Comparison of ENCODE assay signal across 20 cellular contexts in genomic region chr6:165939601-165940290, GRCh38.
"Had no signal": no experiment of that assay in that cellular context is flagged by ENCODE, and none has a peak within 500 bp of the region (broad histone marks: within the 10 kb centered on the region; RNA-seq: fewer than 3 reads in every experiment).

No MANE protein-coding gene starts in this region.

- H3K36me3 ChIP-seq: esophagus squamous epithelium, left ventricle myocardium inferior, lower lobe of right lung, right lobe of liver, stomach, thoracic aorta, transverse colon had no signal

- H3K27ac ChIP-seq: epithelial cell of prostate, esophagus squamous epithelium, left ventricle myocardium inferior, lower lobe of right lung, psoas muscle, right lobe of liver, stomach, thoracic aorta, transverse colon had no signal

- H3K9me3 ChIP-seq: esophagus squamous epithelium, lower lobe of right lung, psoas muscle, right lobe of liver, stomach, thoracic aorta, transverse colon had no signal

- H3K27me3 ChIP-seq: esophagus squamous epithelium, right lobe of liver, stomach, transverse colon had no signal

- H3K4me1 ChIP-seq: esophagus squamous epithelium, left ventricle myocardium inferior, lower lobe of right lung, psoas muscle, right lobe of liver, stomach, transverse colon had no signal

- DNase-seq: effector memory CD4-positive, alpha-beta T cell; esophagus squamous epithelium; foreskin fibroblast; kidney; left cardiac atrium; left ventricle myocardium inferior; lower lobe of right lung; natural killer cell; psoas muscle; retina; right lobe of liver; stimulated activated CD4-positive, alpha-beta T cell treated with anti-CD3 and anti-CD28 coated beads, Interleukin-15, amount 100 ng/mL, for 24 hours; stimulated activated CD4-positive, alpha-beta T cell treated with anti-CD3 and anti-CD28 coated beads, Interleukin-1b, Interleukin-23, amount 100 ng/mL, for 48 hours; stimulated activated CD4-positive, alpha-beta T cell treated with anti-CD3 and anti-CD28 coated beads, Interleukin-4, amount 100 ng/mL, for 24 hours; stimulated activated naive CD4-positive, alpha-beta T cell; stomach; substantia nigra; transverse colon had no signal

- H3K4me3 ChIP-seq: esophagus squamous epithelium, left ventricle myocardium inferior, lower lobe of right lung, psoas muscle, right lobe of liver, stomach, thoracic aorta, transverse colon had no signal
